Comparison of ENCODE assay signal across 1 cellular context in the genomic region with DNA sequence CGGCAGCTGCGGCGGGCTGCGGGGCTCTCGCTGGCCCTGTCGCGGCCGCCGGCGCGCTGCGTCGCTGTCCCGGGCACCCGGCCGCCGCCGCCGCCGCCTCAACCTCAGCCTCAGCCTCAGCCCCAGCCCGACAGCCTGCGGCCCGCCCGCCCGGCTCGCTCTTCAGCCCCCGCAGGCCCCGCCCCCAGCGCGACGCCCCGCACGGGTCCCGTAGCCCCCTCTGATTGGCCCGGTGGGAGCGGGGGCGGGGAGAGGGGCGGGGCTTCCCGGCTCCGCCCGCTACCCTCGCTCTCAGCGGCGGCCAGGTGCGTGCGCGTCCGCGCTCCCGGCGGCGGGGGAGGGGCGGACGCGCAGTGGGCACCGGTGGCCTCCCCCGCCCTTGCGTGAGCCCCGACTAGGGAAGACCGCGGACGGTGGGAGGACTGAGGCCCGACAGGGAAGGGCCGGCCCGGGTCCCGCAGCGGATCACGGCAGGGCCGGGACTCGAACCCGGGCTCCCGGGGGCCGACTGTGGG.
A peak's percentile ranks its signal among the peaks of the same experiment; 100 is the strongest.
TF ChIP-seq lines count a peak whose summit lies in the region.

A gene with protein sequence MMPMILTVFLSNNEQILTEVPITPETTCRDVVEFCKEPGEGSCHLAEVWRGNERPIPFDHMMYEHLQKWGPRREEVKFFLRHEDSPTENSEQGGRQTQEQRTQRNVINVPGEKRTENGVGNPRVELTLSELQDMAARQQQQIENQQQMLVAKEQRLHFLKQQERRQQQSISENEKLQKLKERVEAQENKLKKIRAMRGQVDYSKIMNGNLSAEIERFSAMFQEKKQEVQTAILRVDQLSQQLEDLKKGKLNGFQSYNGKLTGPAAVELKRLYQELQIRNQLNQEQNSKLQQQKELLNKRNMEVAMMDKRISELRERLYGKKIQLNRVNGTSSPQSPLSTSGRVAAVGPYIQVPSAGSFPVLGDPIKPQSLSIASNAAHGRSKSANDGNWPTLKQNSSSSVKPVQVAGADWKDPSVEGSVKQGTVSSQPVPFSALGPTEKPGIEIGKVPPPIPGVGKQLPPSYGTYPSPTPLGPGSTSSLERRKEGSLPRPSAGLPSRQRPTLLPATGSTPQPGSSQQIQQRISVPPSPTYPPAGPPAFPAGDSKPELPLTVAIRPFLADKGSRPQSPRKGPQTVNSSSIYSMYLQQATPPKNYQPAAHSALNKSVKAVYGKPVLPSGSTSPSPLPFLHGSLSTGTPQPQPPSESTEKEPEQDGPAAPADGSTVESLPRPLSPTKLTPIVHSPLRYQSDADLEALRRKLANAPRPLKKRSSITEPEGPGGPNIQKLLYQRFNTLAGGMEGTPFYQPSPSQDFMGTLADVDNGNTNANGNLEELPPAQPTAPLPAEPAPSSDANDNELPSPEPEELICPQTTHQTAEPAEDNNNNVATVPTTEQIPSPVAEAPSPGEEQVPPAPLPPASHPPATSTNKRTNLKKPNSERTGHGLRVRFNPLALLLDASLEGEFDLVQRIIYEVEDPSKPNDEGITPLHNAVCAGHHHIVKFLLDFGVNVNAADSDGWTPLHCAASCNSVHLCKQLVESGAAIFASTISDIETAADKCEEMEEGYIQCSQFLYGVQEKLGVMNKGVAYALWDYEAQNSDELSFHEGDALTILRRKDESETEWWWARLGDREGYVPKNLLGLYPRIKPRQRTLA (minus strand): TSS at position 137 of the 515 bp plus-strand sequence. CDS start 268 bp downstream, outside the sequence.

TF ChIP-seq in HEK293, 187 proteins besides CTCF, POLR2A, EP300 and RAD21 (continued from another document):
- TF ChIP-seq, protein P1, sequence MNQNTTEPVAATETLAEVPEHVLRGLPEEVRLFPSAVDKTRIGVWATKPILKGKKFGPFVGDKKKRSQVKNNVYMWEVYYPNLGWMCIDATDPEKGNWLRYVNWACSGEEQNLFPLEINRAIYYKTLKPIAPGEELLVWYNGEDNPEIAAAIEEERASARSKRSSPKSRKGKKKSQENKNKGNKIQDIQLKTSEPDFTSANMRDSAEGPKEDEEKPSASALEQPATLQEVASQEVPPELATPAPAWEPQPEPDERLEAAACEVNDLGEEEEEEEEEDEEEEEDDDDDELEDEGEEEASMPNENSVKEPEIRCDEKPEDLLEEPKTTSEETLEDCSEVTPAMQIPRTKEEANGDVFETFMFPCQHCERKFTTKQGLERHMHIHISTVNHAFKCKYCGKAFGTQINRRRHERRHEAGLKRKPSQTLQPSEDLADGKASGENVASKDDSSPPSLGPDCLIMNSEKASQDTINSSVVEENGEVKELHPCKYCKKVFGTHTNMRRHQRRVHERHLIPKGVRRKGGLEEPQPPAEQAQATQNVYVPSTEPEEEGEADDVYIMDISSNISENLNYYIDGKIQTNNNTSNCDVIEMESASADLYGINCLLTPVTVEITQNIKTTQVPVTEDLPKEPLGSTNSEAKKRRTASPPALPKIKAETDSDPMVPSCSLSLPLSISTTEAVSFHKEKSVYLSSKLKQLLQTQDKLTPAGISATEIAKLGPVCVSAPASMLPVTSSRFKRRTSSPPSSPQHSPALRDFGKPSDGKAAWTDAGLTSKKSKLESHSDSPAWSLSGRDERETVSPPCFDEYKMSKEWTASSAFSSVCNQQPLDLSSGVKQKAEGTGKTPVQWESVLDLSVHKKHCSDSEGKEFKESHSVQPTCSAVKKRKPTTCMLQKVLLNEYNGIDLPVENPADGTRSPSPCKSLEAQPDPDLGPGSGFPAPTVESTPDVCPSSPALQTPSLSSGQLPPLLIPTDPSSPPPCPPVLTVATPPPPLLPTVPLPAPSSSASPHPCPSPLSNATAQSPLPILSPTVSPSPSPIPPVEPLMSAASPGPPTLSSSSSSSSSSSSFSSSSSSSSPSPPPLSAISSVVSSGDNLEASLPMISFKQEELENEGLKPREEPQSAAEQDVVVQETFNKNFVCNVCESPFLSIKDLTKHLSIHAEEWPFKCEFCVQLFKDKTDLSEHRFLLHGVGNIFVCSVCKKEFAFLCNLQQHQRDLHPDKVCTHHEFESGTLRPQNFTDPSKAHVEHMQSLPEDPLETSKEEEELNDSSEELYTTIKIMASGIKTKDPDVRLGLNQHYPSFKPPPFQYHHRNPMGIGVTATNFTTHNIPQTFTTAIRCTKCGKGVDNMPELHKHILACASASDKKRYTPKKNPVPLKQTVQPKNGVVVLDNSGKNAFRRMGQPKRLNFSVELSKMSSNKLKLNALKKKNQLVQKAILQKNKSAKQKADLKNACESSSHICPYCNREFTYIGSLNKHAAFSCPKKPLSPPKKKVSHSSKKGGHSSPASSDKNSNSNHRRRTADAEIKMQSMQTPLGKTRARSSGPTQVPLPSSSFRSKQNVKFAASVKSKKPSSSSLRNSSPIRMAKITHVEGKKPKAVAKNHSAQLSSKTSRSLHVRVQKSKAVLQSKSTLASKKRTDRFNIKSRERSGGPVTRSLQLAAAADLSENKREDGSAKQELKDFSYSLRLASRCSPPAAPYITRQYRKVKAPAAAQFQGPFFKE (tag by site-specific recombination; IDR thresholded peaks at IDR 0.05; ENCODE audit: borderline replicate concordance), result no peak
- TF ChIP-seq ZNF175 (tag by site-specific recombination; IDR thresholded peaks at IDR 0.05) (no peak), ZSCAN4 (tag by site-specific recombination; IDR thresholded peaks at IDR 0.05) (no peak), ZNF76 (tag by site-specific recombination; IDR thresholded peaks at IDR 0.05; ENCODE audit: borderline replicate concordance, low read depth) (no peak), ZNF501 (tag by site-specific recombination; IDR thresholded peaks at IDR 0.05) (no peak), ZNF169 (tag by site-specific recombination; IDR thresholded peaks at IDR 0.05) (no peak), ZNF701 (tag by site-specific recombination; IDR thresholded peaks at IDR 0.05) (no peak), REPIN1 (tag by site-specific recombination; IDR thresholded peaks at IDR 0.05; ENCODE audit: low read depth) (no peak), ZNF211 (tag by site-specific recombination; IDR thresholded peaks at IDR 0.05; ENCODE audit: low read depth) (no peak), ZNF529 (tag by site-specific recombination; IDR thresholded peaks at IDR 0.05; ENCODE audit: insufficient replicate concordance) (no peak), ZNF596 (tag by site-specific recombination; IDR thresholded peaks at IDR 0.05) (peak; percentile 47; the same call in 1 of the 2 replicates), SP3 (tag by site-specific recombination; IDR thresholded peaks at IDR 0.05) (peak; percentile 39), IKZF3 (tag by site-specific recombination; IDR thresholded peaks at IDR 0.05) (no peak), KLF8 (tag by site-specific recombination; IDR thresholded peaks at IDR 0.05) (peak; percentile 59; the same call in 1 of the 2 replicates), ZFHX2 (tag by site-specific recombination; conservative IDR thresholded peaks at IDR 0.05) (peak; percentile 73)
- TF ChIP-seq, protein P2, sequence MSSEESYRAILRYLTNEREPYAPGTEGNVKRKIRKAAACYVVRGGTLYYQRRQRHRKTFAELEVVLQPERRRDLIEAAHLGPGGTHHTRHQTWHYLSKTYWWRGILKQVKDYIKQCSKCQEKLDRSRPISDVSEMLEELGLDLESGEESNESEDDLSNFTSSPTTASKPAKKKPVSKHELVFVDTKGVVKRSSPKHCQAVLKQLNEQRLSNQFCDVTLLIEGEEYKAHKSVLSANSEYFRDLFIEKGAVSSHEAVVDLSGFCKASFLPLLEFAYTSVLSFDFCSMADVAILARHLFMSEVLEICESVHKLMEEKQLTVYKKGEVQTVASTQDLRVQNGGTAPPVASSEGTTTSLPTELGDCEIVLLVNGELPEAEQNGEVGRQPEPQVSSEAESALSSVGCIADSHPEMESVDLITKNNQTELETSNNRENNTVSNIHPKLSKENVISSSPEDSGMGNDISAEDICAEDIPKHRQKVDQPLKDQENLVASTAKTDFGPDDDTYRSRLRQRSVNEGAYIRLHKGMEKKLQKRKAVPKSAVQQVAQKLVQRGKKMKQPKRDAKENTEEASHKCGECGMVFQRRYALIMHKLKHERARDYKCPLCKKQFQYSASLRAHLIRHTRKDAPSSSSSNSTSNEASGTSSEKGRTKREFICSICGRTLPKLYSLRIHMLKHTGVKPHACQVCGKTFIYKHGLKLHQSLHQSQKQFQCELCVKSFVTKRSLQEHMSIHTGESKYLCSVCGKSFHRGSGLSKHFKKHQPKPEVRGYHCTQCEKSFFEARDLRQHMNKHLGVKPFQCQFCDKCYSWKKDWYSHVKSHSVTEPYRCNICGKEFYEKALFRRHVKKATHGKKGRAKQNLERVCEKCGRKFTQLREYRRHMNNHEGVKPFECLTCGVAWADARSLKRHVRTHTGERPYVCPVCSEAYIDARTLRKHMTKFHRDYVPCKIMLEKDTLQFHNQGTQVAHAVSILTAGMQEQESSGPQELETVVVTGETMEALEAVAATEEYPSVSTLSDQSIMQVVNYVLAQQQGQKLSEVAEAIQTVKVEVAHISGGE (tag by site-specific recombination; conservative IDR thresholded peaks at IDR 0.05; ENCODE audit: low read depth), result no peak
